1 cellular context compared by ENCODE assay signal in the genomic region with DNA sequence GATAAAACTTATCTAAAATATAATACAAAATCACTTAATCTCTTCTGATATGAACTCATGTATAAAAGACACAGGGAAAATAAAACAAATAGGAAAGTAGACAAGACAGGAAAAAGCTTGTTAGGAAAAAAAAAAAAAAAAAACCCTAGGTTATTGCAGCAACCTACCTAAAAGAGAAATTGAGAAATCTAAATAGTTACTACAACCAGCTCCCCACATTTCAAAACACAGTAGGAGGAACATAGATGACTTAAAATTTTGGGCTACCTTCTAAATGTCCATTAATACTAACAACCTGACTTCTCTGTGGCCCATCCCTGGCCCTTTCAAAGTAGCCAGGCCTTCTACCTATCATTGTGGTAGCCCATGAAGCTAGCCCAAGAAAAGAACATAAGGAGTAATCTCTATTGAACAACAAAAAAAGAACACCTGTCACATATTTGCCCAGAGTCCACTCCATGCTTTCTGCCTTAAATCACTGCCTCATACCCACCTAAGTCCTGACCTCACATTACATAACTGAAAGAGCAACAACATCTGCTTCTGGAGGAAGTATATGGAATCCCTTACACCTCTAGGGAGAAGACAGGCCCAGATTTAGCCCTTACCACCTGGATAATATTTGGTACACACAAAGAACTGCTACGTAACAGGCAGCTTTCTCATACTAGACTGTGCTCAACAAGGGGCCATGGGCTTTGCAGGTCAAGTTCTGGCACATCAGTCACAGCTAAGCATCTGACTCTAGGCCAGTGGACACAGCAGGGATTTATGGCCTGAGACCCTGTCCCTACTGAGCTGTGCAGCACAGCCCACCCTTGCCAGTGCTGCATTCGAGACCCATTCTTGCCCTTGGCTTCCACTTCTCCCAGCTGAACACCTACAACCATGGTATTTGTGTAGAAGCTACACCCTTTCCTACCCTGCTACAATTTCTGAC.
TF ChIP-seq lines count a peak whose summit lies in the region.

No MANE protein-coding gene starts in this region.

TF ChIP-seq in HepG2, 621 proteins besides CTCF, POLR2A, EP300 and RAD21:
- TF ChIP-seq, protein P1, sequence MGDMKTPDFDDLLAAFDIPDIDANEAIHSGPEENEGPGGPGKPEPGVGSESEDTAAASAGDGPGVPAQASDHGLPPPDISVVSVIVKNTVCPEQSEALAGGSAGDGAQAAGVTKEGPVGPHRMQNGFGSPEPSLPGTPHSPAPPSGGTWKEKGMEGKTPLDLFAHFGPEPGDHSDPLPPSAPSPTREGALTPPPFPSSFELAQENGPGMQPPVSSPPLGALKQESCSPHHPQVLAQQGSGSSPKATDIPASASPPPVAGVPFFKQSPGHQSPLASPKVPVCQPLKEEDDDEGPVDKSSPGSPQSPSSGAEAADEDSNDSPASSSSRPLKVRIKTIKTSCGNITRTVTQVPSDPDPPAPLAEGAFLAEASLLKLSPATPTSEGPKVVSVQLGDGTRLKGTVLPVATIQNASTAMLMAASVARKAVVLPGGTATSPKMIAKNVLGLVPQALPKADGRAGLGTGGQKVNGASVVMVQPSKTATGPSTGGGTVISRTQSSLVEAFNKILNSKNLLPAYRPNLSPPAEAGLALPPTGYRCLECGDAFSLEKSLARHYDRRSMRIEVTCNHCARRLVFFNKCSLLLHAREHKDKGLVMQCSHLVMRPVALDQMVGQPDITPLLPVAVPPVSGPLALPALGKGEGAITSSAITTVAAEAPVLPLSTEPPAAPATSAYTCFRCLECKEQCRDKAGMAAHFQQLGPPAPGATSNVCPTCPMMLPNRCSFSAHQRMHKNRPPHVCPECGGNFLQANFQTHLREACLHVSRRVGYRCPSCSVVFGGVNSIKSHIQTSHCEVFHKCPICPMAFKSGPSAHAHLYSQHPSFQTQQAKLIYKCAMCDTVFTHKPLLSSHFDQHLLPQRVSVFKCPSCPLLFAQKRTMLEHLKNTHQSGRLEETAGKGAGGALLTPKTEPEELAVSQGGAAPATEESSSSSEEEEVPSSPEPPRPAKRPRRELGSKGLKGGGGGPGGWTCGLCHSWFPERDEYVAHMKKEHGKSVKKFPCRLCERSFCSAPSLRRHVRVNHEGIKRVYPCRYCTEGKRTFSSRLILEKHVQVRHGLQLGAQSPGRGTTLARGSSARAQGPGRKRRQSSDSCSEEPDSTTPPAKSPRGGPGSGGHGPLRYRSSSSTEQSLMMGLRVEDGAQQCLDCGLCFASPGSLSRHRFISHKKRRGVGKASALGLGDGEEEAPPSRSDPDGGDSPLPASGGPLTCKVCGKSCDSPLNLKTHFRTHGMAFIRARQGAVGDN (CRISPR knock-in tag; IDR thresholded peaks at IDR 0.05) = no peak
- TF ChIP-seq GFI1 (CRISPR knock-in tag; IDR thresholded peaks at IDR 0.05; ENCODE audit: borderline replicate concordance) = 0 out of 2 replicates have a peak, but pooled peaks have one; percentile 26
- TF ChIP-seq EZH2 (conservative IDR thresholded peaks at IDR 0.05; ENCODE audit: low read depth, low read length) = no peak
